20 cellular contexts compared by ENCODE assay signal in the genomic region with DNA sequence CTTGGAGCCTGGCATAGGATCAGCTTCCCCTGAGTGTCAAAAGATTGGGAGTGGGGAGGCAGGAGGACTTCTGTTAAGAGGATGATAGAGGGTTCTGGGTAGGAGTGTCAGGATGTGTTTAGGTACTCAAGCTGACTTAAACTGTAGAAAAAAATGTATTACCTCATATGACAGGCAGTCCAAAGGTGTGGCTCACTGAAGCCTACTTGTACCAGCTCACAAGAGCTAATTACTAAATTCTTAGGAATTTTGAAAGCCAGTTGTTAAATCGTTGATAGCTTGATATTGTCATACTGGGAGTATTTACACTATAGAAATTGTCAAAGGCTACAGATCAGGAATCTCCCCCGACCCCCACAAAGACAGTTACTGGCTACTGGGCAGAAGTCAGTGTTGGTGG. TPM values are rescaled to one million over a fixed set of nuclear protein-coding genes. Genes with fewer than 3 reads are reported as not detected.
A peak's percentile ranks its signal among the peaks of the same experiment; 100 is the strongest.
DNase-seq lines count a peak whose midpoint lies in the region; ATAC-seq and TF ChIP-seq lines count a peak whose summit lies in the region.
"Had no signal": no experiment of that assay in that cellular context is flagged by ENCODE, and none has a peak within 500 bp of the region (broad histone marks: within the 10 kb centered on the region; RNA-seq: fewer than 3 reads in every experiment).

No MANE protein-coding gene starts in this region.

- H3K27me3 ChIP-seq in lower lobe of right lung (ENCODE audit: low read depth), result no peaks in the 10 kb centered on the region
- H3K27me3 ChIP-seq in upper lobe of left lung, result no peaks in the 10 kb centered on the region
- no peaks in the 10 kb centered on the region for H3K27me3 ChIP-seq in H7 (ENCODE audit: control insufficient read depth, insufficient read depth, low read length)

- no peaks in the 10 kb centered on the region for H3K4me1 ChIP-seq in lower lobe of right lung
- no peaks in the 10 kb centered on the region for H3K4me1 ChIP-seq in upper lobe of left lung
- H3K4me1 ChIP-seq: HAP-1 had no signal

- H3K27ac Mint-ChIP-seq in HFFc6, result peak overlapping the region; percentile 17; the same call in 1 of the 2 replicates
- H3K27ac Mint-ChIP-seq: CD14-positive monocyte had no signal

- TF ChIP-seq CTCF in HFFc6 (IDR thresholded peaks at IDR 0.05) (no peak), epithelial cell of esophagus (IDR thresholded peaks at IDR 0.05; ENCODE audit: insufficient read depth, low read depth, low read length, missing control alignments) (no peak), lower lobe of right lung (IDR thresholded peaks at IDR 0.05) (no peak), upper lobe of left lung (IDR thresholded peaks at IDR 0.05) (no peak)

- no peaks in the 10 kb centered on the region; the same call in 1 of the 2 replicates for H3K27me3 Mint-ChIP-seq in HFFc6 (ENCODE audit: insufficient read depth)

- H3K4me1 Mint-ChIP-seq in HFFc6 (ENCODE audit: low read depth), result peaks cover 30% of the 10 kb centered on the region
- H3K4me1 Mint-ChIP-seq: CD14-positive monocyte had no signal

- TF ChIP-seq EP300 in upper lobe of left lung (IDR thresholded peaks at IDR 0.05), result peak in 1 of 4 donors; percentile 25

- no peak for TF ChIP-seq POLR2A in upper lobe of left lung (IDR thresholded peaks at IDR 0.05)

- no peak for DNase-seq in HFFc6
- DNase-seq in epithelial cell of esophagus (ENCODE audit: low read depth), result peak; percentile 88
- no peak for DNase-seq in lower lobe of right lung
- DNase-seq in upper lobe of left lung, result no peak
- DNase-seq in activated CD4-positive, CD25-positive, alpha-beta regulatory T cell (lab: John Stamatoyannopoulos, UW), result no peak
- no peak for DNase-seq in H7
- DNase-seq: ACHN, AML-193, DMS 273 treated with DMSO at 0.1 percent for 48 hours, IMR-90, Karpas-422, MM.1S, NCI-H1105, NCI-H1694 treated with DMSO at 0.1 percent for 48 hours, NCI-H2107, NCI-H2227 treated with DMSO at 0.1 percent for 48 hours, NCI-H524 treated with DMSO at 0.1 percent for 48 hours had no signal

- WGBS in upper lobe of left lung, 2 donors, result 74 to 77% methylated on average over 2 of the region's 2 CpGs

- ATAC-seq in lower lobe of right lung (peak; percentile 88 to 92), upper lobe of left lung (ENCODE audit: low FRiP score in 2 of 2) (peak; percentile 51 to 87), GM19035 (IDR thresholded peaks at IDR 0.05; ENCODE audit: unreplicated experiment) (no peak)

- H3K9me3 ChIP-seq in lower lobe of right lung (no peaks in the 10 kb centered on the region), upper lobe of left lung (peaks cover 0 to 4% (median 0%) of the 10 kb centered on the region in 4 donors)

- intact Hi-C loops in lower lobe of right lung (cut with DNase I), result loop anchor here (10.0 kb wide), 1 partner anchor 192 kb away; no protein-coding TSS in a partner anchor

- H3K4me3 ChIP-seq in epithelial cell of esophagus (ENCODE audit: low read length) (no peak overlapping the region), lower lobe of right lung (no peak overlapping the region), upper lobe of left lung (no peak overlapping the region), H7 (ENCODE audit: insufficient read depth, low read depth, low read length) (no peak overlapping the region)
- H3K4me3 ChIP-seq: HAP-1 had no signal

- H3K4me3 Mint-ChIP-seq in HFFc6, result no peak overlapping the region
- H3K4me3 Mint-ChIP-seq: CD14-positive monocyte had no signal

- H3K36me3 ChIP-seq in lower lobe of right lung, result peaks cover 38% of the 10 kb centered on the region
- peaks cover 0 to 40% (median 13%) of the 10 kb centered on the region in 4 donors for H3K36me3 ChIP-seq in upper lobe of left lung
- no peaks in the 10 kb centered on the region for H3K36me3 ChIP-seq in H7 (replicated peaks; ENCODE audit: control insufficient read depth, insufficient read depth, low read length)
- H3K36me3 ChIP-seq: HAP-1 had no signal

- peaks cover under 1% of the 10 kb centered on the region; the same call in 1 of the 2 replicates for H3K9me3 Mint-ChIP-seq in HFFc6

- peak overlapping the region; percentile 50 for H3K27ac ChIP-seq in lower lobe of right lung
- H3K27ac ChIP-seq in upper lobe of left lung, result peak overlapping the region; percentile 4 to 53 (median 26)

- peaks cover 54% of the 10 kb centered on the region for H3K36me3 Mint-ChIP-seq in HFFc6 (ENCODE audit: low read depth)

RNA-seq across cellular contexts. Expression of gene FAS, which starts 32.1 kb away (rescaled TPM):
- total RNA-seq in HFFc6 (2021; fragmentation: NEBNext Ultra II Directional; extraction: Animal tissue kit (Norgen Biotek cat#: 25700)), result 10 to 100 TPM; 52.9 to 62.9 (median 57.5) TPM
- 35.7 TPM for total RNA-seq in lower lobe of right lung
- 10 to 100 TPM; 30.1 to 80.3 (median 44.4) TPM for total RNA-seq in upper lobe of left lung
- 0.14 TPM in 1 of 2 replicates, not detected in the other for total RNA-seq in H7 (2014; rRNA removed; shearing (Covaris generic))

Comparison
In these comparisons a context has a peak if more than half of its experiments do, and no peak if none do; other contexts are left out.
1. RNA of gene FAS, which starts 32.1 kb away (total RNA-seq): 52.9 to 62.9 TPM in HFFc6, 30.1 to 80.3 TPM in upper lobe of left lung and 35.7 TPM in lower lobe of right lung (single experiment); 0.14 TPM in H7; every median in the first group is over 10 times any median in the second.